ENCODE assay signal across 24 cellular contexts in genomic region chr5:103086547-103086946, GRCh38.
"Had no signal": no experiment of that assay in that cellular context is flagged by ENCODE, and none has a peak within 500 bp of the region (broad histone marks: within the 10 kb centered on the region; RNA-seq: fewer than 3 reads in every experiment).

No MANE protein-coding gene starts in this region.

- H3K4me1 Mint-ChIP-seq: memory B cell; naive thymus-derived CD4-positive, alpha-beta T cell had no signal

- FAIRE-seq: colon, endothelial cell of umbilical vein, islet of Langerhans, keratinocyte had no signal

- H3K4me3 Mint-ChIP-seq: memory B cell; naive thymus-derived CD4-positive, alpha-beta T cell had no signal

- H3K27ac Mint-ChIP-seq: memory B cell; naive thymus-derived CD4-positive, alpha-beta T cell had no signal

- H3K4me1 ChIP-seq: esophagus muscularis mucosa, gastrocnemius medialis, heart right ventricle, left lung, lower lobe of right lung had no signal

- DNase-seq: dermis blood vessel endothelial cell; dorsolateral prefrontal cortex; effector CD4-positive, alpha-beta T cell; effector memory CD4-positive, alpha-beta T cell; foreskin melanocyte; gastrocnemius medialis; glutamatergic neuron; head of caudate nucleus; heart right ventricle; hippocampal formation; left cardiac atrium; left ventricle myocardium superior; lower lobe of right lung; mesendoderm; midbrain; naive thymus-derived CD4-positive, alpha-beta T cell had no signal

- H3K27me3 Mint-ChIP-seq: memory B cell; naive thymus-derived CD4-positive, alpha-beta T cell had no signal

- H3K27me3 ChIP-seq: dorsolateral prefrontal cortex, esophagus muscularis mucosa, gastrocnemius medialis, heart right ventricle, left lung had no signal

- H3K9me3 ChIP-seq: gastrocnemius medialis had no signal

- ATAC-seq: gastrocnemius medialis; heart right ventricle; left cardiac atrium; left lung; left ventricle myocardium superior; lower lobe of right lung; naive thymus-derived CD4-positive, alpha-beta T cell had no signal

- H3K4me3 ChIP-seq: coronary artery, dorsolateral prefrontal cortex, esophagus muscularis mucosa, gastrocnemius medialis, heart right ventricle, left lung, lower lobe of right lung had no signal

- H3K27ac ChIP-seq: coronary artery, dorsolateral prefrontal cortex, esophagus muscularis mucosa, gastrocnemius medialis, heart right ventricle, left lung, lower lobe of right lung had no signal
